11 cellular contexts compared by ENCODE assay signal in genomic region chr3:124787490-124788195, GRCh38. TPM values are rescaled to one million over a fixed set of nuclear protein-coding genes. Genes with fewer than 3 reads are reported as not detected.
DNase-seq lines count a peak whose midpoint lies in the region; ATAC-seq, FAIRE-seq and TF ChIP-seq lines count a peak whose summit lies in the region.
"Had no signal": no experiment of that assay in that cellular context is flagged by ENCODE, and none has a peak within 500 bp of the region (broad histone marks: within the 10 kb centered on the region; RNA-seq: fewer than 3 reads in every experiment).

No MANE protein-coding gene starts in this region.

- H3K4me3 Mint-ChIP-seq in T-helper 2 cell treated with Interferon-gamma antibody and Interleukin-4, amounts not matched to agents 5 μg/mL and 100 μg/mL, for 36 hours = no peak overlapping the region
- H3K4me3 Mint-ChIP-seq in astrocyte (ENCODE audit: unreplicated experiment) = peak overlapping the region; percentile 34
- H3K4me3 Mint-ChIP-seq in effector memory CD8-positive, alpha-beta T cell = no peak overlapping the region
- H3K4me3 Mint-ChIP-seq: neural progenitor cell had no signal

- H2AFZ ChIP-seq in astrocyte (ENCODE audit: low read depth, low read length) = no peak overlapping the region
- H2AFZ ChIP-seq: neural progenitor cell had no signal

- no peaks in the 10 kb centered on the region for H3K9me3 ChIP-seq in astrocyte (ENCODE audit: insufficient read depth, low read depth, low read length)

- no peak for TF ChIP-seq CTCF in astrocyte (IDR thresholded peaks at IDR 0.05; ENCODE audit: insufficient read depth, low read depth, low read length)

- no peaks in the 10 kb centered on the region for H3K36me3 Mint-ChIP-seq in T-helper 2 cell treated with Interferon-gamma antibody and Interleukin-4, amounts not matched to agents 5 μg/mL and 100 μg/mL, for 36 hours (ENCODE audit: low read depth)
- H3K36me3 Mint-ChIP-seq in astrocyte (ENCODE audit: low read depth, unreplicated experiment) = peaks cover 7% of the 10 kb centered on the region
- no peaks in the 10 kb centered on the region for H3K36me3 Mint-ChIP-seq in effector memory CD8-positive, alpha-beta T cell (ENCODE audit: insufficient read depth)

- H3K36me3 ChIP-seq in astrocyte (ENCODE audit: insufficient read depth, low read length) = no peaks in the 10 kb centered on the region
- H3K36me3 ChIP-seq: neural progenitor cell had no signal

- H3K27ac ChIP-seq in astrocyte (ENCODE audit: low read depth, low read length) (peak overlapping the region; percentile 11), temporal lobe (ENCODE audit: low read depth, low read length) (peak overlapping the region; percentile 1)
- H3K27ac ChIP-seq: neural progenitor cell had no signal

- H3K4me1 ChIP-seq in astrocyte (ENCODE audit: insufficient read depth, low read length) = peaks cover 53% of the 10 kb centered on the region

- FAIRE-seq in astrocyte (lab: Jason Lieb, UNC) = no peak

- H3K27me3 Mint-ChIP-seq in T-helper 2 cell treated with Interferon-gamma antibody and Interleukin-4, amounts not matched to agents 5 μg/mL and 100 μg/mL, for 36 hours (ENCODE audit: low read depth) = peaks cover 8% of the 10 kb centered on the region
- no peaks in the 10 kb centered on the region for H3K27me3 Mint-ChIP-seq in astrocyte (ENCODE audit: low read depth, unreplicated experiment)
- H3K27me3 Mint-ChIP-seq in effector memory CD8-positive, alpha-beta T cell = peaks cover 0 to 2% of the 10 kb centered on the region in 2 donors

- peaks cover 8% of the 10 kb centered on the region for H3K4me1 Mint-ChIP-seq in T-helper 2 cell treated with Interferon-gamma antibody and Interleukin-4, amounts not matched to agents 5 μg/mL and 100 μg/mL, for 36 hours (ENCODE audit: low read depth)
- peaks cover 57% of the 10 kb centered on the region for H3K4me1 Mint-ChIP-seq in astrocyte (ENCODE audit: low read depth, unreplicated experiment)
- peaks cover 0 to 6% of the 10 kb centered on the region in 2 donors for H3K4me1 Mint-ChIP-seq in effector memory CD8-positive, alpha-beta T cell (ENCODE audit: low read depth in 2 of 2)
- H3K4me1 Mint-ChIP-seq: neural progenitor cell had no signal

- H3K27ac Mint-ChIP-seq in T-helper 2 cell treated with Interferon-gamma antibody and Interleukin-4, amounts not matched to agents 5 μg/mL and 100 μg/mL, for 36 hours = no peak overlapping the region
- H3K27ac Mint-ChIP-seq in astrocyte (ENCODE audit: unreplicated experiment) = peak overlapping the region; percentile 90
- H3K27ac Mint-ChIP-seq in effector memory CD8-positive, alpha-beta T cell = no peak overlapping the region

- H3K27me3 ChIP-seq in astrocyte (ENCODE audit: insufficient read depth, low read length) = no peaks in the 10 kb centered on the region
- H3K27me3 ChIP-seq: neural progenitor cell had no signal

- peak; percentile 14 for DNase-seq in T-helper 2 cell treated with Interferon-gamma antibody and Interleukin-4, amounts not matched to agents 5 μg/mL and 100 μg/mL, for 36 hours (ENCODE audit: low spot score)
- DNase-seq in T-helper 2 cell = no peak
- peak; percentile 73 for DNase-seq in astrocyte (ENCODE audit: low read depth)
- DNase-seq in left lobe of liver (ENCODE audit: low spot score) = no peak
- DNase-seq in SK-N-DZ (ENCODE audit: low spot score) = no peak
- DNase-seq in effector memory CD8-positive, alpha-beta T cell = no peak
- DNase-seq: DMS79 treated with DMSO at 0.1 percent for 48 hours, NCI-H2081 had no signal

- H3K4me2 ChIP-seq in astrocyte (ENCODE audit: low read length) = peak overlapping the region; percentile 0
- H3K4me2 ChIP-seq: neural progenitor cell had no signal

- H3K79me2 ChIP-seq in astrocyte (ENCODE audit: insufficient read depth, low read length) = peaks cover 14% of the 10 kb centered on the region

- no peaks in the 10 kb centered on the region for H3K9me3 Mint-ChIP-seq in T-helper 2 cell treated with Interferon-gamma antibody and Interleukin-4, amounts not matched to agents 5 μg/mL and 100 μg/mL, for 36 hours
- no peaks in the 10 kb centered on the region for H3K9me3 Mint-ChIP-seq in astrocyte (ENCODE audit: unreplicated experiment)
- no peaks in the 10 kb centered on the region for H3K9me3 Mint-ChIP-seq in effector memory CD8-positive, alpha-beta T cell
- H3K9me3 Mint-ChIP-seq: neural progenitor cell had no signal

- H3K9ac ChIP-seq in astrocyte (ENCODE audit: low read length) = peak overlapping the region; percentile 43
- H3K9ac ChIP-seq: neural progenitor cell had no signal

- no peak overlapping the region for H3K4me3 ChIP-seq in astrocyte (ENCODE audit: insufficient read depth, low read depth, low read length)
- H3K4me3 ChIP-seq: neural progenitor cell had no signal

- peaks cover 6% of the 10 kb centered on the region for H4K20me1 ChIP-seq in astrocyte (ENCODE audit: insufficient read depth, low read length)

- peak; percentile 51 for ATAC-seq in left lobe of liver
- no peak for ATAC-seq in GM21737 (IDR thresholded peaks at IDR 0.05; ENCODE audit: unreplicated experiment)
- ATAC-seq in effector memory CD8-positive, alpha-beta T cell (replicated peaks) = no peak

RNA-seq across cellular contexts. Expression of gene UMPS, which starts 57.4 kb away (rescaled TPM):
- total RNA-seq in astrocyte (25.4 and 38.3 TPM in 2 replicates), left lobe of liver (20.8 TPM), temporal lobe (28.3 TPM)
- polyA plus RNA-seq in SK-N-DZ (2014; cell fraction: cytosol; rRNA removed) = 34.7 and 40.5 TPM in 2 replicates
- polyA plus RNA-seq in SK-N-DZ (2014; cell fraction: nucleus; rRNA removed) = 27.0 and 30.9 TPM in 2 replicates

Comparison
In these comparisons a context has a peak if more than half of its experiments do, and no peak if none do; other contexts are left out.
1. DNase-seq: peak in T-helper 2 cell treated with Interferon-gamma antibody and Interleukin-4, amounts not matched to agents 5 μg/mL and 100 μg/mL, for 36 hours (single experiment) and astrocyte (single experiment); none in T-helper 2 cell (0 of 5), left lobe of liver (single experiment), SK-N-DZ (single experiment) and effector memory CD8-positive, alpha-beta T cell (0 of 3).